Comparison of ENCODE assay signal across 1 cellular context in the genomic region with DNA sequence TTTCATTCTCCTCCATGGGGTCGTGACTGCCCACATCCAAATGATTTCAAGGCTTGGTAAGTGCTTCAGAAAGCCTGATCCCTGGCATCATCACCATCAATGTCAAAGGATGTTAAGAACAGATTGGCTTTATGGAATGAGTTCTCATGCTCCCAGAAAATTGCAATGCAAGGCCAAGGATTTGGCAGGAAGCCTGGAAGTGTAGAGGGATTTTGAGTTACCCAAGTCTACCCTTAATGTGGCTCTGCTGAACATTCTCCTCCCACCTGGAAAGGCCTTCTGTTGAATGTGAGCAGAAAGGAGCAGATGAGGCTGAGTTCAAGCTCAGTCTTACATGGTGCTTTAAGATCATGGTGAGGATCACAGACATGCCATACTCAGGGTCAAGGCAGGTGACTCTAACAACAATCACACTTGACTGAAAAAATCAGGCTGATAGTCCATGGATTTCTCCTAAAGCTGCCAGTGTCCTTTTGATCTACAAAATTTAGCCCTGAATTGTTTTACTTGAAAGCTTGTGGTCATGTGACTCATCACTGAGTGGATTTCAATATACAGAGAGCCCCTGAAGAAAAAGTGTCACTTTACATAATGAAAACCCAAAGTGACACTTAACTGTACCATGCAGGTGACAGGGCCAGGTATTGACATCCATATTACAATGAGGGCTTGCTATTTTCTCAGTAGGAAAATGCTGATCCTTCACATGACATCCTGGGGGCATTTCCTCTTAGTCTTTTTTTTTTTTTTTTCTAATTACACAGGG.
TF ChIP-seq lines count a peak whose summit lies in the region.

No MANE protein-coding gene starts in this region.

TF ChIP-seq in WTC11, 78 proteins besides CTCF, POLR2A, EP300 and RAD21 (continued from another document):
- TF ChIP-seq, protein P1, sequence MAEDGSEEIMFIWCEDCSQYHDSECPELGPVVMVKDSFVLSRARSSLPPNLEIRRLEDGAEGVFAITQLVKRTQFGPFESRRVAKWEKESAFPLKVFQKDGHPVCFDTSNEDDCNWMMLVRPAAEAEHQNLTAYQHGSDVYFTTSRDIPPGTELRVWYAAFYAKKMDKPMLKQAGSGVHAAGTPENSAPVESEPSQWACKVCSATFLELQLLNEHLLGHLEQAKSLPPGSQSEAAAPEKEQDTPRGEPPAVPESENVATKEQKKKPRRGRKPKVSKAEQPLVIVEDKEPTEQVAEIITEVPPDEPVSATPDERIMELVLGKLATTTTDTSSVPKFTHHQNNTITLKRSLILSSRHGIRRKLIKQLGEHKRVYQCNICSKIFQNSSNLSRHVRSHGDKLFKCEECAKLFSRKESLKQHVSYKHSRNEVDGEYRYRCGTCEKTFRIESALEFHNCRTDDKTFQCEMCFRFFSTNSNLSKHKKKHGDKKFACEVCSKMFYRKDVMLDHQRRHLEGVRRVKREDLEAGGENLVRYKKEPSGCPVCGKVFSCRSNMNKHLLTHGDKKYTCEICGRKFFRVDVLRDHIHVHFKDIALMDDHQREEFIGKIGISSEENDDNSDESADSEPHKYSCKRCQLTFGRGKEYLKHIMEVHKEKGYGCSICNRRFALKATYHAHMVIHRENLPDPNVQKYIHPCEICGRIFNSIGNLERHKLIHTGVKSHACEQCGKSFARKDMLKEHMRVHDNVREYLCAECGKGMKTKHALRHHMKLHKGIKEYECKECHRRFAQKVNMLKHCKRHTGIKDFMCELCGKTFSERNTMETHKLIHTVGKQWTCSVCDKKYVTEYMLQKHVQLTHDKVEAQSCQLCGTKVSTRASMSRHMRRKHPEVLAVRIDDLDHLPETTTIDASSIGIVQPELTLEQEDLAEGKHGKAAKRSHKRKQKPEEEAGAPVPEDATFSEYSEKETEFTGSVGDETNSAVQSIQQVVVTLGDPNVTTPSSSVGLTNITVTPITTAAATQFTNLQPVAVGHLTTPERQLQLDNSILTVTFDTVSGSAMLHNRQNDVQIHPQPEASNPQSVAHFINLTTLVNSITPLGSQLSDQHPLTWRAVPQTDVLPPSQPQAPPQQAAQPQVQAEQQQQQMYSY (CRISPR knock-in tag; IDR thresholded peaks at IDR 0.05), result no peak
- no peak for TF ChIP-seq ZNF396 (CRISPR knock-in tag; IDR thresholded peaks at IDR 0.05; ENCODE audit: borderline replicate concordance)
- TF ChIP-seq SMAD3 (CRISPR knock-in tag; IDR thresholded peaks at IDR 0.05; ENCODE audit: borderline replicate concordance), result no peak
- TF ChIP-seq, protein P2, sequence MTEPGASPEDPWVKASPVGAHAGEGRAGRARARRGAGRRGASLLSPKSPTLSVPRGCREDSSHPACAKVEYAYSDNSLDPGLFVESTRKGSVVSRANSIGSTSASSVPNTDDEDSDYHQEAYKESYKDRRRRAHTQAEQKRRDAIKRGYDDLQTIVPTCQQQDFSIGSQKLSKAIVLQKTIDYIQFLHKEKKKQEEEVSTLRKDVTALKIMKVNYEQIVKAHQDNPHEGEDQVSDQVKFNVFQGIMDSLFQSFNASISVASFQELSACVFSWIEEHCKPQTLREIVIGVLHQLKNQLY (CRISPR knock-in tag; IDR thresholded peaks at IDR 0.05), result no peak
- no peak for TF ChIP-seq FOXK1 (CRISPR knock-in tag; IDR thresholded peaks at IDR 0.05)
- TF ChIP-seq ETV6 (CRISPR knock-in tag; IDR thresholded peaks at IDR 0.05), result no peak
- TF ChIP-seq, protein P3, sequence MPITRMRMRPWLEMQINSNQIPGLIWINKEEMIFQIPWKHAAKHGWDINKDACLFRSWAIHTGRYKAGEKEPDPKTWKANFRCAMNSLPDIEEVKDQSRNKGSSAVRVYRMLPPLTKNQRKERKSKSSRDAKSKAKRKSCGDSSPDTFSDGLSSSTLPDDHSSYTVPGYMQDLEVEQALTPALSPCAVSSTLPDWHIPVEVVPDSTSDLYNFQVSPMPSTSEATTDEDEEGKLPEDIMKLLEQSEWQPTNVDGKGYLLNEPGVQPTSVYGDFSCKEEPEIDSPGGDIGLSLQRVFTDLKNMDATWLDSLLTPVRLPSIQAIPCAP (CRISPR knock-in tag; IDR thresholded peaks at IDR 0.05), result no peak
